12 cellular contexts compared by ENCODE assay signal in genomic region chr1:234186037-234186688, GRCh38.
DNase-seq lines count a peak whose midpoint lies in the region; ATAC-seq and TF ChIP-seq lines count a peak whose summit lies in the region.
"Had no signal": no experiment of that assay in that cellular context is flagged by ENCODE, and none has a peak within 500 bp of the region (broad histone marks: within the 10 kb centered on the region; RNA-seq: fewer than 3 reads in every experiment).

No MANE protein-coding gene starts in this region.

- H3K27me3 Mint-ChIP-seq in stimulated activated memory B cell treated with anti-CD40 and anti-IgM and Interleukin-4, amounts not matched to agents 10 μg/mL and 1 μg/mL and 100 μg/mL, for 72 hours: peaks cover 68% of the 10 kb centered on the region
- H3K27me3 Mint-ChIP-seq in immature natural killer cell (ENCODE audit: low read depth in 3 of 3): peaks cover 4 to 15% (median 7%) of the 10 kb centered on the region in 3 donors

- H3K79me1 ChIP-seq in trophoblast cell (ENCODE audit: low read length): no peaks in the 10 kb centered on the region

- no peak overlapping the region for H2BK120ac ChIP-seq in trophoblast cell (ENCODE audit: insufficient read depth, low read length, poor library complexity)

- in situ Hi-C loops in astrocyte of the cerebellum (cut with HindIII; ENCODE audit: low sequenced_read_pairs): no loop called here

- ATAC-seq in HG03565 (IDR thresholded peaks at IDR 0.05; ENCODE audit: unreplicated experiment): peak; percentile 57
- ATAC-seq in stimulated activated memory B cell treated with anti-CD40 and anti-IgM and Interleukin-4, amounts not matched to agents 10 μg/mL and 1 μg/mL and 100 μg/mL, for 72 hours: no peak
- no peak for ATAC-seq in GM18498 (IDR thresholded peaks at IDR 0.05; ENCODE audit: unreplicated experiment)

- H3K4me2 ChIP-seq in trophoblast cell (ENCODE audit: low read length): no peak overlapping the region

- no peak overlapping the region for H4K8ac ChIP-seq in trophoblast cell (ENCODE audit: low read depth, low read length)

- H3K27ac ChIP-seq in trophoblast cell (ENCODE audit: low read depth, low read length): no peak overlapping the region
- H3K27ac ChIP-seq: ovary had no signal

- H3K27me3 ChIP-seq in trophoblast cell (ENCODE audit: insufficient read depth, low read length): no peaks in the 10 kb centered on the region
- H3K27me3 ChIP-seq: ovary had no signal

- H3K9me3 ChIP-seq in trophoblast cell (ENCODE audit: insufficient read depth, low read depth, low read length): no peaks in the 10 kb centered on the region
- H3K9me3 ChIP-seq: ovary had no signal

- H4K12ac ChIP-seq in trophoblast cell (ENCODE audit: low read depth, low read length): no peak overlapping the region

- H3K4me3 ChIP-seq in astrocyte of the cerebellum (ENCODE audit: low read depth, low read length) (no peak overlapping the region), trophoblast cell (ENCODE audit: low read depth, low read length) (no peak overlapping the region)
- H3K4me3 ChIP-seq: ovary had no signal

- H3K18ac ChIP-seq in trophoblast cell (ENCODE audit: low read length): no peak overlapping the region

- no peak overlapping the region for H4K91ac ChIP-seq in trophoblast cell (ENCODE audit: low read depth, low read length)

- H3K4me1 Mint-ChIP-seq in stimulated activated memory B cell treated with anti-CD40 and anti-IgM and Interleukin-4, amounts not matched to agents 10 μg/mL and 1 μg/mL and 100 μg/mL, for 72 hours: no peaks in the 10 kb centered on the region
- H3K4me1 Mint-ChIP-seq in immature natural killer cell: no peaks in the 10 kb centered on the region
- H3K4me1 Mint-ChIP-seq: B cell, brain, IgD-negative memory B cell had no signal

- H3K4ac ChIP-seq in trophoblast cell (ENCODE audit: low read depth, low read length): no peak overlapping the region

- H3K23ac ChIP-seq in trophoblast cell (ENCODE audit: low read length): no peak overlapping the region

- no peak overlapping the region for H3K9ac ChIP-seq in trophoblast cell (ENCODE audit: low read length)

- TF ChIP-seq CTCF in astrocyte of the cerebellum (IDR thresholded peaks at IDR 0.05; ENCODE audit: low read depth, low read length, missing control alignments): no peak

- WGBS in trophoblast cell (ENCODE audit: extremely low coverage, insufficient coverage, insufficient read length): no CpG with 5 or more reads among the region's 6 CpGs

- H3K4me3 Mint-ChIP-seq in stimulated activated memory B cell treated with anti-CD40 and anti-IgM and Interleukin-4, amounts not matched to agents 10 μg/mL and 1 μg/mL and 100 μg/mL, for 72 hours: no peak overlapping the region
- H3K4me3 Mint-ChIP-seq in immature natural killer cell: no peak overlapping the region
- H3K4me3 Mint-ChIP-seq: B cell, brain, IgD-negative memory B cell had no signal

- peak; percentile 27 to 39 for DNase-seq in activated T-cell treated with anti-CD3 and anti-CD28 coated beads, Interleukin-2, amount 50 U/mL, for 48 hours
- no peak for DNase-seq in activated T-cell treated with anti-CD3 and anti-CD28 coated beads, Interleukin-2, amount 50 U/mL, for 1 hour
- peak; percentile 91 for DNase-seq in astrocyte of the cerebellum (ENCODE audit: low read depth)
- DNase-seq in trophoblast cell: peak; percentile 91 to 92
- no peak for DNase-seq in immature natural killer cell
- DNase-seq: ovary had no signal

- no peak overlapping the region for H2AK5ac ChIP-seq in trophoblast cell (ENCODE audit: low read length)

- H3K4me1 ChIP-seq in trophoblast cell (ENCODE audit: control insufficient read depth in 1 of 2, insufficient read depth in 2 of 2, low read length in 2 of 2): peaks cover 0 to 2% of the 10 kb centered on the region in 2 experiments

- no peak overlapping the region for H2AFZ ChIP-seq in trophoblast cell (ENCODE audit: insufficient read depth, low read length, poor library complexity)

- H3K36me3 ChIP-seq in trophoblast cell (ENCODE audit: control insufficient read depth in 1 of 2, insufficient read depth in 2 of 2, low read length in 2 of 2): no peaks in the 10 kb centered on the region
- H3K36me3 ChIP-seq: ovary had no signal

- no peak overlapping the region for H3K27ac Mint-ChIP-seq in stimulated activated memory B cell treated with anti-CD40 and anti-IgM and Interleukin-4, amounts not matched to agents 10 μg/mL and 1 μg/mL and 100 μg/mL, for 72 hours
- H3K27ac Mint-ChIP-seq in immature natural killer cell: no peak overlapping the region
- H3K27ac Mint-ChIP-seq: B cell, brain, IgD-negative memory B cell had no signal

- no peaks in the 10 kb centered on the region for H3K79me2 ChIP-seq in trophoblast cell (ENCODE audit: control insufficient read depth, insufficient read depth, low read length, poor library complexity)

- H2BK12ac ChIP-seq in trophoblast cell (ENCODE audit: low read length): no peak overlapping the region

- H3K36me3 Mint-ChIP-seq in stimulated activated memory B cell treated with anti-CD40 and anti-IgM and Interleukin-4, amounts not matched to agents 10 μg/mL and 1 μg/mL and 100 μg/mL, for 72 hours: no peaks in the 10 kb centered on the region
- H3K36me3 Mint-ChIP-seq in immature natural killer cell: no peaks in the 10 kb centered on the region
- H3K36me3 Mint-ChIP-seq: brain had no signal

- H3K14ac ChIP-seq in trophoblast cell (ENCODE audit: low read length): no peak overlapping the region

- peaks cover 12% of the 10 kb centered on the region for H3K9me3 Mint-ChIP-seq in stimulated activated memory B cell treated with anti-CD40 and anti-IgM and Interleukin-4, amounts not matched to agents 10 μg/mL and 1 μg/mL and 100 μg/mL, for 72 hours
- H3K9me3 Mint-ChIP-seq in immature natural killer cell: peaks cover 0 to 5% (median 0%) of the 10 kb centered on the region in 6 donors

- no peak overlapping the region for H2BK5ac ChIP-seq in trophoblast cell (ENCODE audit: low read depth, low read length, poor library complexity)

Comparison
In these comparisons a context has a peak if more than half of its experiments do, and no peak if none do; other contexts are left out.
1. DNase-seq: peak in activated T-cell treated with anti-CD3 and anti-CD28 coated beads, Interleukin-2, amount 50 U/mL, for 48 hours (2 of 2), astrocyte of the cerebellum (single experiment) and trophoblast cell (2 of 2); none in activated T-cell treated with anti-CD3 and anti-CD28 coated beads, Interleukin-2, amount 50 U/mL, for 1 hour (single experiment) and immature natural killer cell (0 of 3).